11 cellular contexts compared by ENCODE assay signal in the genomic region with DNA sequence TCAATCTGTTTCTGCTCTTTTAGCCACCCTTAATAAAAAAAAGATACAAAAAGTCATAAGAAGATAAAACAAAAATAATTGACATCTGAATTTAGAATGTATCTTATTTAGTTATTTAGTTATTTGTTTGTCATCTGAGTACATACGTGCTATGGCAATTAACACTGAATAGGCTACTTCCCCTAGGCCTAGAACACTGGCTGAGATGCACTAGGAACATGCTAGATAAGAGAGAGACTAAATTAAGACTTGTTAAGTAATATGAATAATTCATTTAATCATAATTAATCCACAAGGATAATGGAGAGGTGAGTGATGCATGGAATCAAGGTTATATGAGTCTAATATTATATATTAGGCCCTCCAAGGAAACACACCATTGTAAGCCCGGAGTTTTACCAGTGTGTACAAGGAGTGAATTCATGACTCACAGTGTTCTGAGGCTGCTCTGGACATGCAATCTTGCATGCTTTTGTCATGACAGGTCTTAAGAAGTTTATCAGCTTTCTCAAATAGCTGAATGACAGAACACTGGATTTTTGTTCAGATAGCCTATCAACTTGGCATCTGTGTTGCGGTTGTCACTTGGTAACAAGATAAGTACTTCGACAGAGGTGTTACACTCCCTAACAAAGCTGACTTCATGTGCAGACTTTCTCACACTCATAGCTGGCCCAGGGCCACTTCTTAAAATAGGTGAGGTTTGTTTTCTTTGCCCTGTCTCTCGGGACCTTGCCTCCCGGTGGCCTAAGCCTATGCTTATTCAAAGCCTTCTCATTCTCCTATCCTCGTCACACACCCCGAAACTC. TPM values are rescaled to one million over a fixed set of nuclear protein-coding genes. Genes with fewer than 3 reads are reported as not detected.
DNase-seq lines count a peak whose midpoint lies in the region; ATAC-seq and TF ChIP-seq lines count a peak whose summit lies in the region.
"Had no signal": no experiment of that assay in that cellular context is flagged by ENCODE, and none has a peak within 500 bp of the region (broad histone marks: within the 10 kb centered on the region; RNA-seq: fewer than 3 reads in every experiment).

No MANE protein-coding gene starts in this region.

- no peak overlapping the region for H3K4me3 ChIP-seq in lung

- no peak for TF ChIP-seq CTCF in lung (IDR thresholded peaks at IDR 0.05; ENCODE audit: control extremely low read depth, extremely low read depth)

- H3K4me1 ChIP-seq in lung (ENCODE audit: control insufficient read depth in 2 of 2, insufficient read depth in 2 of 2, low read length in 2 of 2), result no peaks in the 10 kb centered on the region

- H3K36me3 ChIP-seq in lung (ENCODE audit: control insufficient read depth in 2 of 2, insufficient read depth in 2 of 2, low read length in 2 of 2), result no peaks in the 10 kb centered on the region

- WGBS in lung, 2 donors, result 59 to 76% methylated on average over 8 of the region's 8 CpGs

- ATAC-seq in lung (ENCODE audit: insufficient read depth, low FRiP score), result peak; percentile 49
- ATAC-seq in HG03354 (IDR thresholded peaks at IDR 0.05; ENCODE audit: poor library complexity, severe bottlenecking, unreplicated experiment), result no peak
- ATAC-seq in HG02610 (IDR thresholded peaks at IDR 0.05; ENCODE audit: unreplicated experiment), result no peak

- H3K9me3 ChIP-seq in lung (ENCODE audit: control insufficient read depth in 2 of 2, insufficient read depth in 1 of 2, low read length in 1 of 2), result no peaks in the 10 kb centered on the region

- no peaks in the 10 kb centered on the region for H3K27me3 ChIP-seq in lung (ENCODE audit: control insufficient read depth, insufficient read depth)

- DNase-seq in AG08396 (ENCODE audit: low spot score), result peak; percentile 70
- DNase-seq in HS-27A (ENCODE audit: low read depth), result peak; percentile 96
- peak; percentile 79 for DNase-seq in dedifferentiated amniotic fluid mesenchymal stem cell (ENCODE audit: extremely low spot score)
- peak; percentile 53 for DNase-seq in lung (ENCODE audit: low spot score)
- no peak for DNase-seq in NCI-H1694 treated with DMSO at 0.1 percent for 48 hours (lab: John Stamatoyannopoulos, UW)
- DNase-seq in GF-D8 (lab: John Stamatoyannopoulos, UW), result no peak
- DNase-seq: activated CD4-positive, alpha-beta T cell treated with anti-CD3 and anti-CD28 coated beads, Interleukin-2, amount 50 U/mL, for 1 hour; DMS53 had no signal

- peak overlapping the region in 1 of 2 donors; percentile 27 for H3K27ac ChIP-seq in lung (ENCODE audit: low read depth in 1 of 2, low read length in 1 of 2)

RNA-seq across cellular contexts. Expression of gene SERPINB2, which starts 5.0 kb away (rescaled TPM):
- total RNA-seq in lung, result 1 to 10 TPM; 1.3 TPM
- polyA plus RNA-seq in lung, result 10 to 100 TPM in 1 of 2 donors, 1 to 10 TPM in 1; 4.3 to 14.5 TPM

RNA-seq across cellular contexts. Expression of gene SERPINB10, which starts 25.2 kb away (rescaled TPM):
- total RNA-seq in lung, result under 1 TPM; 0.63 to 0.64 TPM
- polyA plus RNA-seq in lung, result under 1 TPM in 1 of 2 donors, not detected in 1; 0.96 TPM
- total RNA-seq: mesenteric fat pad had no signal

Comparison
In these comparisons a context has a peak if more than half of its experiments do, and no peak if none do; other contexts are left out.
1. DNase-seq: peak in AG08396 (single experiment), HS-27A (single experiment), dedifferentiated amniotic fluid mesenchymal stem cell (single experiment) and lung (single experiment); none in NCI-H1694 treated with DMSO at 0.1 percent for 48 hours (single experiment) and GF-D8 (single experiment).